In genomic region chr2:241540766-241541561, GRCh38 we compare ENCODE assay signal across 1 cellular context.
TF ChIP-seq lines count a peak whose summit lies in the region.

No MANE protein-coding gene starts in this region.

TF ChIP-seq in HepG2, 621 proteins besides CTCF, POLR2A, EP300 and RAD21 (continued from another document and continues in another):
- TF ChIP-seq AHDC1 (CRISPR knock-in tag; IDR thresholded peaks at IDR 0.05; ENCODE audit: borderline replicate concordance) (no peak), TCF12 (IDR thresholded peaks at IDR 0.05) (no peak), TCF12 (CRISPR knock-in tag; IDR thresholded peaks at IDR 0.05) (peak; percentile 52; the same call in 1 of the 2 replicates), MEF2D (CRISPR knock-in tag; IDR thresholded peaks at IDR 0.05) (no peak), ZNF761 (CRISPR knock-in tag; conservative IDR thresholded peaks at IDR 0.05) (0 out of 2 replicates have a peak, but pooled peaks have one; percentile 22), FOXO1 (CRISPR knock-in tag; IDR thresholded peaks at IDR 0.05) (no peak), ZNF232 (CRISPR knock-in tag; IDR thresholded peaks at IDR 0.05; ENCODE audit: borderline replicate concordance) (0 out of 2 replicates have a peak, but pooled peaks have one; percentile 63), ZHX2 (IDR thresholded peaks at IDR 0.05; ENCODE audit: low read depth) (no peak), ZHX2 (CRISPR knock-in tag; IDR thresholded peaks at IDR 0.05; ENCODE audit: borderline replicate concordance) (no peak), MTA3 (CRISPR knock-in tag; IDR thresholded peaks at IDR 0.05) (no peak), ZNF816 (CRISPR knock-in tag; IDR thresholded peaks at IDR 0.05; ENCODE audit: borderline replicate concordance) (no peak), ZNF282 (IDR thresholded peaks at IDR 0.05; ENCODE audit: partially characterized antibody) (no peak), JUNB (CRISPR knock-in tag; IDR thresholded peaks at IDR 0.05; ENCODE audit: borderline replicate concordance) (no peak), ARID3A (IDR thresholded peaks at IDR 0.05; ENCODE audit: low read depth, low read length) (no peak), ZNF768 (CRISPR knock-in tag; IDR thresholded peaks at IDR 0.05) (no peak), NFATC3 (CRISPR knock-in tag; IDR thresholded peaks at IDR 0.05) (no peak), ZNF547 (CRISPR knock-in tag; IDR thresholded peaks at IDR 0.05) (0 out of 2 replicates have a peak, but pooled peaks have one; percentile 28), UBTF (CRISPR knock-in tag; IDR thresholded peaks at IDR 0.05) (peak; percentile 25; the same call in 1 of the 2 replicates), MEIS2 (CRISPR knock-in tag; IDR thresholded peaks at IDR 0.05) (no peak), ZNF776 (CRISPR knock-in tag; IDR thresholded peaks at IDR 0.05) (no peak; the same call in 1 of the 2 replicates), SALL1 (CRISPR knock-in tag; IDR thresholded peaks at IDR 0.05) (peak; percentile 25; the same call in 1 of the 2 replicates), RAD51 (IDR thresholded peaks at IDR 0.05; ENCODE audit: borderline replicate concordance) (no peak), TRAFD1 (CRISPR knock-in tag; IDR thresholded peaks at IDR 0.05; ENCODE audit: borderline replicate concordance) (no peak), MED1 (CRISPR knock-in tag; IDR thresholded peaks at IDR 0.05) (peak; percentile 35; the same call in 1 of the 2 replicates), ZNF672 (CRISPR knock-in tag; IDR thresholded peaks at IDR 0.05) (no peak), HNF1B (CRISPR knock-in tag; IDR thresholded peaks at IDR 0.05) (0 out of 2 replicates have a peak, but pooled peaks have one; percentile 25), ZMAT3 (CRISPR knock-in tag; conservative IDR thresholded peaks at IDR 0.05) (no peak), ZNF34 (CRISPR knock-in tag; IDR thresholded peaks at IDR 0.05; ENCODE audit: borderline replicate concordance) (0 out of 2 replicates have a peak, but pooled peaks have one; percentile 50), SMYD3 (CRISPR knock-in tag; IDR thresholded peaks at IDR 0.05) (no peak), CEBPB (IDR thresholded peaks at IDR 0.05; ENCODE audit: borderline replicate concordance, low read depth, low read length) (no peak), ZSCAN20 (CRISPR knock-in tag; IDR thresholded peaks at IDR 0.05; ENCODE audit: borderline replicate concordance) (no peak), ZNF484 (CRISPR knock-in tag; IDR thresholded peaks at IDR 0.05; ENCODE audit: borderline replicate concordance, low read depth) (no peak), GLI4 (CRISPR knock-in tag; IDR thresholded peaks at IDR 0.05; ENCODE audit: borderline replicate concordance) (no peak), CHD4 (IDR thresholded peaks at IDR 0.05; ENCODE audit: borderline replicate concordance, low read length) (no peak), HDAC6 (IDR thresholded peaks at IDR 0.05; ENCODE audit: low read depth, low read length) (no peak), ZNF432 (CRISPR knock-in tag; IDR thresholded peaks at IDR 0.05; ENCODE audit: borderline replicate concordance) (no peak), ELK4 (CRISPR knock-in tag; IDR thresholded peaks at IDR 0.05; ENCODE audit: borderline replicate concordance) (no peak), NRL (CRISPR knock-in tag; IDR thresholded peaks at IDR 0.05; ENCODE audit: borderline replicate concordance) (no peak), ZNF639 (CRISPR knock-in tag; conservative IDR thresholded peaks at IDR 0.05) (no peak), ATAD3A (CRISPR knock-in tag; IDR thresholded peaks at IDR 0.05) (no peak), FLYWCH1 (CRISPR knock-in tag; IDR thresholded peaks at IDR 0.05) (no peak), ZFP36L1 (CRISPR knock-in tag; IDR thresholded peaks at IDR 0.05) (no peak)
